In genomic region chr1:32758177-32758794, GRCh38 we compare ENCODE assay signal across 16 cellular contexts. TPM values are rescaled to one million over a fixed set of nuclear protein-coding genes. Genes with fewer than 3 reads are reported as not detected.
A peak's percentile ranks its signal among the peaks of the same experiment; 100 is the strongest.
DNase-seq lines count a peak whose midpoint lies in the region; ATAC-seq, FAIRE-seq and TF ChIP-seq lines count a peak whose summit lies in the region.
"Had no signal": no experiment of that assay in that cellular context is flagged by ENCODE, and none has a peak within 500 bp of the region (broad histone marks: within the 10 kb centered on the region; RNA-seq: fewer than 3 reads in every experiment).

No MANE protein-coding gene starts in this region.

- peak overlapping the region; percentile 57 for H3K27ac Mint-ChIP-seq in endothelial cell (ENCODE audit: unreplicated experiment)
- no peak overlapping the region for H3K27ac Mint-ChIP-seq in activated CD4-positive, alpha-beta memory T cell treated with anti-CD3 and anti-CD28 coated beads for 36 hours
- H3K27ac Mint-ChIP-seq: activated CD8-positive, alpha-beta T cell treated with anti-CD3 and anti-CD28 coated beads for 36 hours; CD4-positive, alpha-beta T cell; stimulated activated effector memory CD8-positive, alpha-beta T cell treated with anti-CD3 and anti-CD28 coated beads, Interleukin-12 subunit alpha, Interleukin-12 subunit beta, amount 100 ng/mL, for 72 hours had no signal

- peaks cover 84% of the 10 kb centered on the region for H3K79me2 ChIP-seq in PC-9 (ENCODE audit: low read depth)

- H4K20me1 ChIP-seq in PC-9 (ENCODE audit: insufficient read depth), result no peaks in the 10 kb centered on the region; the same call in 1 of the 2 replicates

- no peaks in the 10 kb centered on the region for H3K9me3 ChIP-seq in PC-9 (ENCODE audit: insufficient read depth, low read depth)
- no peaks in the 10 kb centered on the region for H3K9me3 ChIP-seq in muscle layer of duodenum (ENCODE audit: control insufficient read depth in 1 of 2, low read length in 2 of 2)
- H3K9me3 ChIP-seq: sigmoid colon had no signal

- no peak overlapping the region for H2AFZ ChIP-seq in PC-9

- H3K4me3 ChIP-seq in PC-9 (peak overlapping the region; percentile 60; the same call in 1 of the 2 replicates), muscle layer of duodenum (ENCODE audit: low read depth in 1 of 2, low read length in 2 of 2) (no peak overlapping the region)
- H3K4me3 ChIP-seq: coronary artery, sigmoid colon had no signal

- H3K4me1 Mint-ChIP-seq in endothelial cell (ENCODE audit: unreplicated experiment), result peaks cover 46% of the 10 kb centered on the region
- peaks cover 34% of the 10 kb centered on the region for H3K4me1 Mint-ChIP-seq in activated CD4-positive, alpha-beta memory T cell treated with anti-CD3 and anti-CD28 coated beads for 36 hours (ENCODE audit: low read depth)

- no peak for TF ChIP-seq POLR2A in H54 (IDR thresholded peaks at IDR 0.05; ENCODE audit: low read depth, low read length)

- FAIRE-seq in H54 (lab: Jason Lieb, UNC), result no peak

- H3K36me3 Mint-ChIP-seq in endothelial cell (ENCODE audit: low read depth, unreplicated experiment), result peaks cover 13% of the 10 kb centered on the region
- H3K36me3 Mint-ChIP-seq in activated CD4-positive, alpha-beta memory T cell treated with anti-CD3 and anti-CD28 coated beads for 36 hours, result no peaks in the 10 kb centered on the region
- H3K36me3 Mint-ChIP-seq: stimulated activated effector memory CD8-positive, alpha-beta T cell treated with anti-CD3 and anti-CD28 coated beads, Interleukin-12 subunit alpha, Interleukin-12 subunit beta, amount 100 ng/mL, for 72 hours had no signal

- H3K4me3 Mint-ChIP-seq in endothelial cell (ENCODE audit: unreplicated experiment), result no peak overlapping the region
- H3K4me3 Mint-ChIP-seq in activated CD4-positive, alpha-beta memory T cell treated with anti-CD3 and anti-CD28 coated beads for 36 hours, result no peak overlapping the region
- H3K4me3 Mint-ChIP-seq: activated CD8-positive, alpha-beta T cell treated with anti-CD3 and anti-CD28 coated beads for 36 hours; CD4-positive, alpha-beta T cell; stimulated activated effector memory CD8-positive, alpha-beta T cell treated with anti-CD3 and anti-CD28 coated beads, Interleukin-12 subunit alpha, Interleukin-12 subunit beta, amount 100 ng/mL, for 72 hours had no signal

- no peaks in the 10 kb centered on the region for H3K9me2 ChIP-seq in PC-9 (ENCODE audit: insufficient read depth)

- peaks cover 8% of the 10 kb centered on the region for H3K27me3 Mint-ChIP-seq in endothelial cell (ENCODE audit: unreplicated experiment)
- H3K27me3 Mint-ChIP-seq in activated CD4-positive, alpha-beta memory T cell treated with anti-CD3 and anti-CD28 coated beads for 36 hours, result peaks cover 4% of the 10 kb centered on the region
- H3K27me3 Mint-ChIP-seq: CD4-positive, alpha-beta T cell had no signal

- POLR2A ChIA-PET in PC-9 (lab: Charles Lee; ENCODE audit: unreplicated experiment), result interaction anchor here (0.6 kb wide), 2 partner anchors 11 to 1604 kb away, joined by 3 to 7 read pairs; no protein-coding TSS in a partner anchor
- POLR2A ChIA-PET in activated CD4-positive, alpha-beta memory T cell treated with anti-CD3 and anti-CD28 coated beads for 36 hours (lab: Charles Lee), result no interaction called here

- no TSS peak for BruUV-seq in PC-9 (replicated peaks; lab: Mats Ljungman, UMichigan)

- TF ChIP-seq CTCF in PC-9 (conservative IDR thresholded peaks at IDR 0.05) (no peak), endothelial cell (IDR thresholded peaks at IDR 0.05; ENCODE audit: unreplicated experiment) (no peak)

- H3K4me2 ChIP-seq in PC-9, result peak overlapping the region; percentile 99

- H3K27ac ChIP-seq in PC-9 (peak overlapping the region; percentile 99), muscle layer of duodenum (ENCODE audit: low read length) (peak overlapping the region; percentile 94)
- H3K27ac ChIP-seq: coronary artery had no signal

- DNase-seq in PC-9 (no peak), endothelial cell (ENCODE audit: low spot score) (no peak), T-helper 2 cell (no peak), H54 (ENCODE audit: insufficient read length, low spot score) (no peak), left cardiac atrium (no peak)
- DNase-seq in activated CD4-positive, alpha-beta memory T cell treated with anti-CD3 and anti-CD28 coated beads for 36 hours, result no peak
- DNase-seq: activated CD8-positive, alpha-beta T cell treated with anti-CD3 and anti-CD28 coated beads for 36 hours; amniotic stem cell; CD4-positive, alpha-beta T cell; NCI-H1694; NCI-H446; sigmoid colon had no signal

- intact Hi-C loops in PC-9 (cut with micrococcal nuclease; ENCODE audit: unreplicated experiment) (loop anchor here (2.0 kb wide), 1 partner anchor 15 kb away; no protein-coding TSS in a partner anchor), left cardiac atrium (cut with DNase I) (no loop called here)
- intact Hi-C loops in activated CD4-positive, alpha-beta memory T cell treated with anti-CD3 and anti-CD28 coated beads for 36 hours (cut with micrococcal nuclease), result no loop called here

- H3K4me1 ChIP-seq in PC-9 (replicated peaks; ENCODE audit: insufficient read depth) (peaks cover 80% of the 10 kb centered on the region), muscle layer of duodenum (ENCODE audit: control insufficient read depth in 1 of 2, insufficient read depth in 2 of 2, low read length in 2 of 2) (peaks cover 4 to 14% of the 10 kb centered on the region in 2 donors)

- CTCF ChIA-PET in PC-9 (lab: Charles Lee), result interaction anchor here (1.2 kb wide), 1 partner anchor 46 kb away, joined by 5 read pairs; no protein-coding TSS in a partner anchor
- CTCF ChIA-PET in activated CD4-positive, alpha-beta memory T cell treated with anti-CD3 and anti-CD28 coated beads for 36 hours (lab: Charles Lee), result interaction anchor here (1.0 to 5.3 kb wide), 3 partner anchors 13 to 46 kb away, joined by 3 to 32 read pairs (median 8); no protein-coding TSS in a partner anchor

- no peaks in the 10 kb centered on the region; the same call in 1 of the 2 replicates for H3K36me3 ChIP-seq in PC-9 (ENCODE audit: low read depth)
- no peaks in the 10 kb centered on the region for H3K36me3 ChIP-seq in muscle layer of duodenum (ENCODE audit: control insufficient read depth in 1 of 2, insufficient read depth in 2 of 2, low read length in 2 of 2)
- H3K36me3 ChIP-seq: sigmoid colon had no signal

- H3K9me3 Mint-ChIP-seq in endothelial cell (ENCODE audit: unreplicated experiment), result no peaks in the 10 kb centered on the region
- no peaks in the 10 kb centered on the region for H3K9me3 Mint-ChIP-seq in activated CD4-positive, alpha-beta memory T cell treated with anti-CD3 and anti-CD28 coated beads for 36 hours
- H3K9me3 Mint-ChIP-seq: activated CD8-positive, alpha-beta T cell treated with anti-CD3 and anti-CD28 coated beads for 36 hours; CD4-positive, alpha-beta T cell; stimulated activated effector memory CD8-positive, alpha-beta T cell treated with anti-CD3 and anti-CD28 coated beads, Interleukin-12 subunit alpha, Interleukin-12 subunit beta, amount 100 ng/mL, for 72 hours had no signal

- ATAC-seq in left cardiac atrium, result no peak
- ATAC-seq: activated CD8-positive, alpha-beta T cell treated with anti-CD3 and anti-CD28 coated beads for 36 hours; SK-N-SH treated with all-trans-retinoic acid at 6 μM for 48 hours; stimulated activated effector memory CD8-positive, alpha-beta T cell treated with anti-CD3 and anti-CD28 coated beads, Interleukin-12 subunit alpha, Interleukin-12 subunit beta, amount 100 ng/mL, for 72 hours had no signal

- peaks cover 79% of the 10 kb centered on the region for H3F3A ChIP-seq in PC-9 (ENCODE audit: insufficient read depth, low read depth)

- H3K27me3 ChIP-seq in PC-9 (ENCODE audit: insufficient read depth, low read depth) (no peaks in the 10 kb centered on the region), muscle layer of duodenum (ENCODE audit: low read depth, low read length) (no peaks in the 10 kb centered on the region)
- H3K27me3 ChIP-seq: sigmoid colon had no signal

RNA-seq across cellular contexts. Expression of gene SYNC, which starts 55.7 kb away (rescaled TPM):
- 2.1 and 2.8 TPM in 2 replicates for total RNA-seq in PC-9 (2021)
- total RNA-seq in endothelial cell (ENCODE audit: unreplicated experiment), result 0.49 TPM
- not detected for total RNA-seq in activated CD4-positive, alpha-beta memory T cell treated with anti-CD3 and anti-CD28 coated beads for 36 hours
- 10 to 100 TPM; 14.5 to 15.8 TPM for total RNA-seq in left cardiac atrium
- total RNA-seq: activated CD8-positive, alpha-beta T cell treated with anti-CD3 and anti-CD28 coated beads for 36 hours; CD4-positive, alpha-beta T cell had no signal

RNA-seq across cellular contexts. Expression of gene YARS1, which starts 58.9 kb away (rescaled TPM):
- total RNA-seq in PC-9 (2021) (180 and 187 TPM in 2 replicates), endothelial cell (ENCODE audit: unreplicated experiment) (73.2 TPM), left cardiac atrium (10 to 100 TPM; 36.7 to 70.0 TPM)
- 100 to 1,000 TPM; 208 to 213 TPM for total RNA-seq in activated CD4-positive, alpha-beta memory T cell treated with anti-CD3 and anti-CD28 coated beads for 36 hours

RNA-seq across cellular contexts. Expression of gene S100PBP, which starts 59.2 kb away (rescaled TPM):
- total RNA-seq in PC-9 (2021) (42.4 and 47.0 TPM in 2 replicates), endothelial cell (ENCODE audit: unreplicated experiment) (43.3 TPM), left cardiac atrium (10 to 100 TPM; 16.2 to 17.5 TPM)
- 10 to 100 TPM; 30.4 to 32.7 TPM for total RNA-seq in activated CD4-positive, alpha-beta memory T cell treated with anti-CD3 and anti-CD28 coated beads for 36 hours
